Comparison of ENCODE assay signal across 23 cellular contexts in genomic region chrX:50644496-50644895, GRCh38.
"Had no signal": no experiment of that assay in that cellular context is flagged by ENCODE, and none has a peak within 500 bp of the region (broad histone marks: within the 10 kb centered on the region; RNA-seq: fewer than 3 reads in every experiment).

No MANE protein-coding gene starts in this region.

- H3K27me3 ChIP-seq: SJCRH30 had no signal

- DNase-seq: Kasumi-1, MV-4-11, NCI-H1048, NCI-H1105 treated with DMSO at 0.1 percent for 48 hours, NCI-H1417 treated with DMSO at 0.1 percent for 48 hours, NCI-H146, NCI-H1694 treated with DMSO at 0.1 percent for 48 hours, NCI-H1930, NCI-H2081, NCI-H2107, NCI-H2227 treated with DMSO at 0.1 percent for 48 hours, NCI-H510A, NCI-H524 treated with DMSO at 0.1 percent for 48 hours, NCI-H69, NCI-H774, RPMI8226, SHP77 treated with DMSO at 0.1 percent for 48 hours, SJCRH30 had no signal

- H3K36me3 Mint-ChIP-seq: IgD-negative memory B cell had no signal

- ATAC-seq: K562, SK-N-SH treated with all-trans-retinoic acid at 6 μM for 48 hours had no signal

- H3K4me1 ChIP-seq: SJCRH30 had no signal

- H3K4me3 Mint-ChIP-seq: IgD-negative memory B cell had no signal

- H3K36me3 ChIP-seq: SJCRH30 had no signal

- H3K9me3 Mint-ChIP-seq: IgD-negative memory B cell had no signal

- H3K27ac Mint-ChIP-seq: IgD-negative memory B cell had no signal

- H3K27ac ChIP-seq: HL-60, KMS-11, SJCRH30 had no signal

- H3K4me3 ChIP-seq: K562, SJCRH30 had no signal

- H3K9me3 ChIP-seq: SJCRH30 had no signal

- H3K9ac ChIP-seq: KMS-11 had no signal
